1 cellular context compared by ENCODE assay signal in genomic region chr9:21412109-21412508, GRCh38.
TF ChIP-seq lines count a peak whose summit lies in the region.

No MANE protein-coding gene starts in this region.

TF ChIP-seq in H1, 55 proteins besides CTCF, POLR2A, EP300 and RAD21:
- TF ChIP-seq PHF8 (conservative IDR thresholded peaks at IDR 0.05; ENCODE audit: low read depth, low read length) (no peak), ASH2L (IDR thresholded peaks at IDR 0.05; ENCODE audit: low read length) (no peak), SP1 (IDR thresholded peaks at IDR 0.05; ENCODE audit: low read depth, low read length) (no peak)
TF ChIP-seq in H1: peak in this region for 0.
